ENCODE assay signal across 17 cellular contexts in genomic region chr3:62587579-62588031, GRCh38.
DNase-seq lines count a peak whose midpoint lies in the region; ATAC-seq, FAIRE-seq and TF ChIP-seq lines count a peak whose summit lies in the region.
"Had no signal": no experiment of that assay in that cellular context is flagged by ENCODE, and none has a peak within 500 bp of the region (broad histone marks: within the 10 kb centered on the region; RNA-seq: fewer than 3 reads in every experiment).

No MANE protein-coding gene starts in this region.

- no peak for TF ChIP-seq POLR2A in stomach (IDR thresholded peaks at IDR 0.05)

- H3K9me3 ChIP-seq in stomach = no peaks in the 10 kb centered on the region
- H3K9me3 ChIP-seq: sigmoid colon, thyroid gland had no signal

- WGBS in stomach, 5 donors = 86 to 95% (median 90%) methylated on average over 7 to 8 of the region's 8 CpGs

- no peak for TF ChIP-seq CTCF in bronchial epithelial cell (IDR thresholded peaks at IDR 0.05; ENCODE audit: insufficient read depth, low read length, severe bottlenecking)
- TF ChIP-seq CTCF in stomach (IDR thresholded peaks at IDR 0.05) = no peak

- intact Hi-C loops in stomach (cut with DNase I; ENCODE audit: low total_unique reads) = no loop called here

- no peaks in the 10 kb centered on the region for H3K4me1 ChIP-seq in stomach
- H3K4me1 ChIP-seq: sigmoid colon had no signal

- H3K27me3 ChIP-seq in bronchial epithelial cell (ENCODE audit: control insufficient read depth, insufficient read depth, low read length) (no peaks in the 10 kb centered on the region), stomach (no peaks in the 10 kb centered on the region)
- H3K27me3 ChIP-seq: sigmoid colon, thyroid gland had no signal

- ATAC-seq in GM19351 (IDR thresholded peaks at IDR 0.05; ENCODE audit: unreplicated experiment) = no peak
- ATAC-seq: GM12878 had no signal

- H3K36me3 ChIP-seq in bronchial epithelial cell (ENCODE audit: control insufficient read depth, insufficient read depth, low read length) (no peaks in the 10 kb centered on the region), stomach (no peaks in the 10 kb centered on the region)
- H3K36me3 ChIP-seq: sigmoid colon, thyroid gland had no signal

- DNase-seq in AG20443 (ENCODE audit: low spot score) = peak; percentile 85
- DNase-seq in LHCN-M2 (ENCODE audit: low read depth) = peak; percentile 99
- DNase-seq in bronchial epithelial cell (ENCODE audit: low read depth) = peak; percentile 84
- DNase-seq in kidney tubule cell (ENCODE audit: low spot score) = peak; percentile 86
- no peak for DNase-seq in NCI-H524 treated with DMSO at 0.1 percent for 48 hours (lab: John Stamatoyannopoulos, UW)
- DNase-seq in central memory CD4-positive, alpha-beta T cell = no peak
- DNase-seq in stomach = no peak
- DNase-seq: activated CD4-positive, alpha-beta memory T cell treated with anti-CD3 and anti-CD28 coated beads, Interleukin-2, amount 10 ng/mL, durations not matched to agents 7 days and 5 days; COR-L47; effector CD8-positive, alpha-beta T cell; NCI-H1092; NCI-H748 treated with DMSO at 0.1 percent for 48 hours; sigmoid colon; T-helper 1 cell; thyroid gland had no signal

- peak; percentile 18 for FAIRE-seq in bronchial epithelial cell (lab: Jason Lieb, UNC)
- FAIRE-seq: GM12878 had no signal

- no peak overlapping the region for H3K4me3 ChIP-seq in bronchial epithelial cell (ENCODE audit: low read depth, low read length)
- H3K4me3 ChIP-seq in stomach = no peak overlapping the region
- H3K4me3 ChIP-seq: GM12878, sigmoid colon, thyroid gland had no signal

- no peak for TF ChIP-seq EP300 in stomach (IDR thresholded peaks at IDR 0.05)

- H3K27ac ChIP-seq in stomach = no peak overlapping the region
- H3K27ac ChIP-seq: sigmoid colon, thyroid gland had no signal

Comparison
In these comparisons a context has a peak if more than half of its experiments do, and no peak if none do; other contexts are left out.
1. DNase-seq: peak in AG20443 (single experiment), LHCN-M2 (single experiment), bronchial epithelial cell (single experiment) and kidney tubule cell (single experiment); none in NCI-H524 treated with DMSO at 0.1 percent for 48 hours (single experiment), central memory CD4-positive, alpha-beta T cell (single experiment) and stomach (single experiment).